11 cellular contexts compared by ENCODE assay signal in the genomic region with DNA sequence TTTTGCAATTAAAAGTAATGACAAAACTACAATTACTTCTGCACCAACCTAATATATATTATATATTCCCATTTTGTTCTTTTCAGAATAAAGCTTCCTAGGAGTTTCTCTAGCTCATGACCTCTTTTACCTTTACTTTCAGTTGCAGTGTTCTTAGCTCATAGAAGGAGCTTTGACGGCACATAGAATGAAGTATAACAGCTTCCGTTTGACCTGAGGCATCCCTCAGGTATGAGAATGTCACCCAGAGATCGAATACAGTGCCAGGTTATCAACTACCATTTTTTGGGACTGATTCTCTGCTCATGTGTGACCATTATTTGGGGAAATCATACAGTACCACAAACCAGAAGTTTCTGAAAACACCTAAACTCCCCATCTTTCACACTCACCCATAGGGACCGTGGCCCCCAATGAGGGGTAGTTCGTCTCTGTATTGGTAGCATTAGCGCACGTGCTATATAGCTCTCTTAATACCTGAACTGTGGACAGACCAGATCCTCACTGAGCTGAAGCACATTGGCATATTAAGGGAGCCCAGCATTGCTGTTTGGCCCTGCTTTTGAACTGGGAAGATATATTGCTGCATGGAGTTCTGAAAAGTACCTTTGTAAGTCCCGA.
DNase-seq lines count a peak whose midpoint lies in the region; ATAC-seq, FAIRE-seq and TF ChIP-seq lines count a peak whose summit lies in the region.
"Had no signal": no experiment of that assay in that cellular context is flagged by ENCODE, and none has a peak within 500 bp of the region (broad histone marks: within the 10 kb centered on the region; RNA-seq: fewer than 3 reads in every experiment).

No MANE protein-coding gene starts in this region.

- H3K4me1 Mint-ChIP-seq in GM23338 = peaks cover 81% of the 10 kb centered on the region

- CTCF ChIA-PET in GM12878 (lab: Yijun Ruan, JAX) = interaction anchor here (1.1 to 5.1 kb wide), 8 partner anchors 9 to 125 kb away, joined by 4 to 48 read pairs (median 6); no protein-coding TSS in a partner anchor

- no peak for DNase-seq in GM23338 (ENCODE audit: low spot score)
- DNase-seq in GM12878 (ENCODE audit: low read depth, low spot score) = no peak
- no peak for DNase-seq in iPS-NIHi11 (ENCODE audit: low spot score)
- DNase-seq in stimulated activated naive CD4-positive, alpha-beta T cell treated with Interleukin-2 at 50 U/mL for 16 hours (lab: John Stamatoyannopoulos, UW) = no peak
- no peak for DNase-seq in ecto neural progenitor cell (ENCODE audit: low spot score)
- DNase-seq: NCI-H2029 treated with DMSO at 0.1 percent for 48 hours, Right ventricle myocardium superior had no signal

- no peak overlapping the region for H3K4me3 Mint-ChIP-seq in GM23338

- no peak for TF ChIP-seq RAD21 in GM12878 (IDR thresholded peaks at IDR 0.05; ENCODE audit: insufficient read depth, low read depth, low read length)

- no peak for ATAC-seq in GM23338
- ATAC-seq in GM12878 = peak; percentile 34
- no peak for ATAC-seq in HG03025 (IDR thresholded peaks at IDR 0.05; ENCODE audit: low FRiP score, unreplicated experiment)

- no peaks in the 10 kb centered on the region for H3K27me3 ChIP-seq in BLaER1 treated with 17β-estradiol and CSF1 and Interleukin-3, amounts not matched to agents 10 nM and 100 nM
- H3K27me3 ChIP-seq in GM23338 (ENCODE audit: insufficient read depth) (no peaks in the 10 kb centered on the region), GM12878 (replicated peaks in 1 of 2; ENCODE audit: control insufficient read depth in 2 of 2, insufficient read depth in 2 of 2, low read length in 1 of 2) (no peaks in the 10 kb centered on the region), muscle layer of duodenum (ENCODE audit: low read depth, low read length) (no peaks in the 10 kb centered on the region)

- TSS peak; percentile 99 for BruUV-seq in GM12878 (replicated peaks; lab: Mats Ljungman, UMichigan)

- TF ChIP-seq EP300 in GM12878 (IDR thresholded peaks at IDR 0.05; ENCODE audit: borderline replicate concordance in 1 of 2, control insufficient read depth in 1 of 2, low read depth in 2 of 2, low read length in 2 of 2) = no peak

- H3K79me2 ChIP-seq in GM23338 (replicated peaks; ENCODE audit: insufficient read depth) (peaks cover 100% of the 10 kb centered on the region), GM12878 (ENCODE audit: control insufficient read depth, insufficient read depth, low read length) (peaks cover 99% of the 10 kb centered on the region)

- no peaks in the 10 kb centered on the region for H3K9me3 ChIP-seq in BLaER1 treated with 17β-estradiol and CSF1 and Interleukin-3, amounts not matched to agents 10 nM and 100 nM (replicated peaks in 1 of 11)
- H3K9me3 ChIP-seq in GM12878 (replicated peaks; ENCODE audit: control insufficient read depth, insufficient read depth, low read length) (no peaks in the 10 kb centered on the region), muscle layer of duodenum (ENCODE audit: control insufficient read depth in 1 of 2, low read length in 2 of 2) (no peaks in the 10 kb centered on the region)

- RAD21 ChIA-PET in GM12878 (lab: Charles Lee; ENCODE audit: unreplicated experiment) = interaction anchor here (0.7 to 5.9 kb wide), 16 partner anchors 8 to 126 kb away, joined by 3 to 178 read pairs (median 8); no protein-coding TSS in a partner anchor

- H2AFZ ChIP-seq in GM23338 (no peak overlapping the region), GM12878 (ENCODE audit: control insufficient read depth, low read depth, low read length) (no peak overlapping the region)

- no peak for TF ChIP-seq POLR2A in GM12878 (IDR thresholded peaks at IDR 0.05; ENCODE audit: low read depth, low read length)

- peaks cover 2% of the 10 kb centered on the region for H3K27me3 Mint-ChIP-seq in GM23338 (ENCODE audit: insufficient read depth, low read depth, poor library complexity)

- H3K36me3 Mint-ChIP-seq in GM23338 (ENCODE audit: low read depth) = peaks cover 2% of the 10 kb centered on the region; the same call in 1 of the 3 replicates

- SMC1A ChIA-PET in GM12878 (lab: Charles Lee; ENCODE audit: uncharacterized antibody, unreplicated experiment) = interaction anchor here (1.0 to 15.8 kb wide), 15 partner anchors 10 to 98 kb away, joined by 3 to 569 read pairs (median 8); no protein-coding TSS in a partner anchor

- no peaks in the 10 kb centered on the region for H3K9me3 Mint-ChIP-seq in GM23338

- H3K36me3 ChIP-seq in BLaER1 treated with 17β-estradiol and CSF1 and Interleukin-3, amounts not matched to agents 10 nM and 100 nM = peaks cover 0 to 39% (median 25%) of the 10 kb centered on the region in 11 experiments; a peak in 15 of 22 replicates
- no peaks in the 10 kb centered on the region for H3K36me3 ChIP-seq in GM23338 (ENCODE audit: insufficient read depth)
- H3K36me3 ChIP-seq in GM12878 (ENCODE audit: control insufficient read depth in 2 of 2, insufficient read depth in 2 of 2, low read length in 1 of 2) = peaks cover 0 to 3% of the 10 kb centered on the region in 2 experiments; a peak in 2 of 4 replicates
- H3K36me3 ChIP-seq in muscle layer of duodenum (ENCODE audit: control insufficient read depth in 1 of 2, insufficient read depth in 2 of 2, low read length in 2 of 2) = no peaks in the 10 kb centered on the region

- H3F3A ChIP-seq in GM23338 (replicated peaks; ENCODE audit: low read depth) = no peaks in the 10 kb centered on the region

- POLR2A ChIA-PET in GM12878 (lab: Charles Lee) = interaction anchor here (0.8 to 18.4 kb wide), 12 partner anchors 8 to 611 kb away, joined by 3 to 504 read pairs (median 5); no protein-coding TSS in a partner anchor

- H3K4me3 ChIP-seq in BLaER1 treated with 17β-estradiol and CSF1 and Interleukin-3, amounts not matched to agents 10 nM and 100 nM = peak overlapping the region in 9 of 10 experiments; percentile 22 to 54 (median 32); a peak in 16 of 20 replicates
- H3K4me3 ChIP-seq in GM23338 = no peak overlapping the region
- peak overlapping the region; percentile 45 for H3K4me3 ChIP-seq in GM12878
- no peak overlapping the region for H3K4me3 ChIP-seq in muscle layer of duodenum (ENCODE audit: low read depth in 1 of 2, low read length in 2 of 2)

- peak overlapping the region; percentile 49 to 74 (median 61); a peak in 21 of 22 replicates for H3K9ac ChIP-seq in BLaER1 treated with 17β-estradiol and CSF1 and Interleukin-3, amounts not matched to agents 10 nM and 100 nM
- H3K9ac ChIP-seq in GM12878 (ENCODE audit: control insufficient read depth, insufficient read depth, low read length) = peak overlapping the region; percentile 70

- TF ChIP-seq CTCF in GM23338 (conservative IDR thresholded peaks at IDR 0.05; ENCODE audit: low read depth in 2 of 2) = no peak
- no peak for TF ChIP-seq CTCF in GM12878 (IDR thresholded peaks at IDR 0.05 in 2 of 3, conservative IDR thresholded peaks at IDR 0.05 in 1 of 3; ENCODE audit: control insufficient read depth in 2 of 3, extremely low read depth in 1 of 3, insufficient read depth in 1 of 3, low read depth in 3 of 3, low read length in 3 of 3)

- H3K27ac ChIP-seq in BLaER1 treated with 17β-estradiol and CSF1 and Interleukin-3, amounts not matched to agents 10 nM and 100 nM = peak overlapping the region; percentile 48 to 94 (median 73); a peak in 21 of 22 replicates
- H3K27ac ChIP-seq in GM23338 (ENCODE audit: low read depth) (no peak overlapping the region), GM12878 (ENCODE audit: control insufficient read depth, insufficient read depth) (peak overlapping the region; percentile 95), muscle layer of duodenum (ENCODE audit: low read length) (peak overlapping the region; percentile 72)

- 56% methylated on average over 8 of the region's 8 CpGs for WGBS in GM12878 (ENCODE audit: insufficient coverage, insufficient replicate concordance, low lambda C conversion rate, missing lambda C conversion rate)

- H3K9me2 ChIP-seq in GM23338 (ENCODE audit: insufficient read depth) = no peaks in the 10 kb centered on the region

- peak overlapping the region; percentile 80 to 98 (median 92) for H3K4me2 ChIP-seq in BLaER1 treated with 17β-estradiol and CSF1 and Interleukin-3, amounts not matched to agents 10 nM and 100 nM
- H3K4me2 ChIP-seq in GM23338 (0 out of 2 replicates have a peak overlapping the region, but pooled peaks have one; percentile 25), GM12878 (ENCODE audit: control insufficient read depth, insufficient read depth) (peak overlapping the region; percentile 85)

- in situ Hi-C loops in GM12878 (cut with MboI) = no loop called here

- H3K27ac Mint-ChIP-seq in GM23338 = no peak overlapping the region

- peaks cover 93 to 100% (median 100%) of the 10 kb centered on the region in 10 experiments for H3K4me1 ChIP-seq in BLaER1 treated with 17β-estradiol and CSF1 and Interleukin-3, amounts not matched to agents 10 nM and 100 nM
- H3K4me1 ChIP-seq in GM23338 (ENCODE audit: insufficient read depth) (peaks cover 91% of the 10 kb centered on the region), GM12878 (ENCODE audit: control insufficient read depth, insufficient read depth, low read length) (peaks cover 81% of the 10 kb centered on the region), muscle layer of duodenum (ENCODE audit: control insufficient read depth in 1 of 2, insufficient read depth in 2 of 2, low read length in 2 of 2) (peaks cover 37 to 48% of the 10 kb centered on the region in 2 donors)

- no peak for FAIRE-seq in GM12878 (lab: Jason Lieb, UNC)
- FAIRE-seq: colon had no signal

- peaks cover 0 to 100% (median 92%) of the 10 kb centered on the region in 11 experiments; a peak in 16 of 22 replicates for H4K20me1 ChIP-seq in BLaER1 treated with 17β-estradiol and CSF1 and Interleukin-3, amounts not matched to agents 10 nM and 100 nM
- H4K20me1 ChIP-seq in GM23338 (replicated peaks; ENCODE audit: insufficient read depth) (peaks cover 94% of the 10 kb centered on the region), GM12878 (ENCODE audit: control insufficient read depth, insufficient read depth) (no peaks in the 10 kb centered on the region)

- intact Hi-C loops in GM12878 (cut with micrococcal nuclease; ENCODE audit: unreplicated experiment) = loop anchor here (10.0 kb wide), 2 partner anchors 466 to 1036 kb away; a partner anchor contains a TSS

TF ChIP-seq in GM23338, 12 proteins besides CTCF, POLR2A, EP300 and RAD21 (continues in another document):
- TF ChIP-seq POLR2AphosphoS5 (IDR thresholded peaks at IDR 0.05; ENCODE audit: low read depth) = no peak
- no peak for TF ChIP-seq JUNB (IDR thresholded peaks at IDR 0.05; ENCODE audit: unreplicated experiment)

TF ChIP-seq in GM12878, 131 proteins besides CTCF, POLR2A, EP300 and RAD21 (continues in another document):
- TF ChIP-seq BACH1 (IDR thresholded peaks at IDR 0.05; ENCODE audit: borderline replicate concordance) (0 out of 2 replicates have a peak, but pooled peaks have one; percentile 10), CREM (IDR thresholded peaks at IDR 0.05; ENCODE audit: low read depth) (0 out of 2 replicates have a peak, but pooled peaks have one; percentile 21), TCF3 (IDR thresholded peaks at IDR 0.05; ENCODE audit: borderline replicate concordance, insufficient read depth, low read depth, low read length) (no peak), CHD4 (IDR thresholded peaks at IDR 0.05) (no peak), ZNF274 (IDR thresholded peaks at IDR 0.05; ENCODE audit: insufficient read depth, insufficient read length) (no peak), CREB1 (IDR thresholded peaks at IDR 0.05; ENCODE audit: low read depth) (peak; percentile 58; the same call in 1 of the 2 replicates), SPI1 (IDR thresholded peaks at IDR 0.05; ENCODE audit: borderline replicate concordance, insufficient read depth, low read depth, low read length) (no peak)

Comparison
In these comparisons a context has a peak if more than half of its experiments do, and no peak if none do; other contexts are left out.
1. H3K4me2 ChIP-seq: peak in every context shown above with its lines; median percentile 92 in BLaER1 treated with 17β-estradiol and CSF1 and Interleukin-3, amounts not matched to agents 10 nM and 100 nM; 85 in GM12878; 25 in GM23338.
2. H3K4me3 ChIP-seq: peak in BLaER1 treated with 17β-estradiol and CSF1 and Interleukin-3, amounts not matched to agents 10 nM and 100 nM (9 of 10) and GM12878 (single experiment); none in GM23338 (single experiment) and muscle layer of duodenum (0 of 2).